ENCODE assay signal across 10 cellular contexts in the genomic region with DNA sequence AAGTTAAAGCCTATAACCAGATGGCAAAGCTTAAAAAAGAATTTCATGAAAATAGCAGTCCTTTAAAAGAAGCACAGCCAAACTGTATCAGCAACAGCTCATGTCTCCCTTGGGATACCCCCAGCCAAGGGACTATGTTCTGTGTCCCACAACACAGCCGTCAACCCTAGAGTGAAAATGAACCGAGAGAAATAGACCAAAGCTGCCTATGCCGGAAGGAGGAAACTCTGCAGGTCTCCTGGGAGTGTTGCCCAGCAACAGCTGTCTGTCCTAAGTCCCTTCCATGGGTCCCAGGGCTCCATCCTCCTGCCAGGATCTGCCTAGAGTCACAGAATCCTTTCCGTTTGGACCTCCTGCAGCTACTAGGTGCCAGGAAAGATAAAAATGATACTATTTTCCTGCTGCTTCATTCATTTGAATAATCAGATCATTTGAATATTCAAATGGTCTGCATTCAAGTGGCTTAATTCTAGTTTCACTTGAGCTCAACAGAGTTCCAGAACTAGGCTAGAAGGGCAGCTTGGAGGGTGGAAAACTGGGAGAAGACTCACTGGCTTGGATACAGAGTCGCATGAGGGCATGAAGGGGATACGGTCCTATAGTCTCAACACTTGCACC. TPM values are rescaled to one million over a fixed set of nuclear protein-coding genes. Genes with fewer than 3 reads are reported as not detected.
A peak's percentile ranks its signal among the peaks of the same experiment; 100 is the strongest.
DNase-seq lines count a peak whose midpoint lies in the region; ATAC-seq, FAIRE-seq and TF ChIP-seq lines count a peak whose summit lies in the region.
"Had no signal": no experiment of that assay in that cellular context is flagged by ENCODE, and none has a peak within 500 bp of the region (broad histone marks: within the 10 kb centered on the region; RNA-seq: fewer than 3 reads in every experiment).

No MANE protein-coding gene starts in this region.

- no peaks in the 10 kb centered on the region for H3K9me3 Mint-ChIP-seq in activated naive CD4-positive, alpha-beta T cell treated with anti-CD3 and anti-CD28 coated beads for 36 hours
- H3K9me3 Mint-ChIP-seq: brain had no signal

- H3F3A ChIP-seq in GM23248 (ENCODE audit: insufficient read depth): 0 out of 2 replicates have a peak, but pooled peaks cover 4% of the 10 kb centered on the region

- H3K27ac Mint-ChIP-seq in activated naive CD4-positive, alpha-beta T cell treated with anti-CD3 and anti-CD28 coated beads for 36 hours: no peak overlapping the region

- H3K4me1 ChIP-seq in heart left ventricle: peaks cover 0 to 51% (median 16%) of the 10 kb centered on the region in 12 donors
- H3K4me1 ChIP-seq in GM23248 (ENCODE audit: insufficient read depth): 0 out of 2 replicates have a peak, but pooled peaks cover 4% of the 10 kb centered on the region
- H3K4me1 ChIP-seq in tibial artery: peaks cover 0 to 14% (median 3%) of the 10 kb centered on the region in 4 donors
- no peaks in the 10 kb centered on the region for H3K4me1 ChIP-seq in mammary epithelial cell (ENCODE audit: insufficient read depth, low read length)

- dilution Hi-C loops in mammary epithelial cell (cut with HindIII; ENCODE audit: low sequenced_read_pairs): no loop called here

- in situ Hi-C loops in GM23248 (cut with MboI) (no loop called here), mammary epithelial cell (cut with MboI; ENCODE audit: low sequenced_read_pairs in 2 of 2) (no loop called here)

- FAIRE-seq in GM12891 (lab: Jason Lieb, UNC): peak; percentile 72

- H3K4me3 ChIP-seq in heart left ventricle (no peak overlapping the region), GM23248 (no peak overlapping the region), tibial artery (no peak overlapping the region), mammary epithelial cell (replicated peaks in 1 of 3; ENCODE audit: insufficient read depth in 1 of 3, low read depth in 2 of 3, low read length in 3 of 3) (no peak overlapping the region)
- H3K4me3 ChIP-seq: left lung had no signal

- H3K4me2 ChIP-seq in GM23248 (ENCODE audit: unreplicated experiment) (no peak overlapping the region), mammary epithelial cell (ENCODE audit: insufficient read depth, low read depth, low read length) (no peak overlapping the region)

- H3K9ac ChIP-seq in GM23248 (no peak overlapping the region), mammary epithelial cell (ENCODE audit: insufficient read depth, low read length) (no peak overlapping the region)

- DNase-seq in GM12891 (ENCODE audit: insufficient read length, low spot score) (no peak), GM20000 (ENCODE audit: low spot score) (peak; percentile 40), heart left ventricle (peak; percentile 62 to 78 (median 75)), GM23248 (no peak), tibial artery (no peak), mammary epithelial cell (no peak)
- DNase-seq in activated naive CD4-positive, alpha-beta T cell treated with anti-CD3 and anti-CD28 coated beads for 36 hours: no peak
- DNase-seq: left lung had no signal

- no peaks in the 10 kb centered on the region for H3K9me2 ChIP-seq in GM23248 (ENCODE audit: insufficient read depth)

- H4K20me1 ChIP-seq in GM23248 (ENCODE audit: insufficient read depth) (no peaks in the 10 kb centered on the region), mammary epithelial cell (ENCODE audit: insufficient read depth, low read length) (no peaks in the 10 kb centered on the region)

- H3K36me3 Mint-ChIP-seq in activated naive CD4-positive, alpha-beta T cell treated with anti-CD3 and anti-CD28 coated beads for 36 hours (ENCODE audit: low read depth): peaks cover 18% of the 10 kb centered on the region
- H3K36me3 Mint-ChIP-seq: brain had no signal

- ATAC-seq in HG03378 (IDR thresholded peaks at IDR 0.05; ENCODE audit: unreplicated experiment): peak; percentile 87
- peak in 3 of 4 donors; percentile 60 to 72 (median 61) for ATAC-seq in heart left ventricle
- ATAC-seq: left lung had no signal

- H3K27ac ChIP-seq in heart left ventricle: peak overlapping the region in 6 of 12 donors; percentile 9 to 69 (median 55)
- no peak overlapping the region for H3K27ac ChIP-seq in GM23248
- H3K27ac ChIP-seq in tibial artery: no peak overlapping the region
- no peak overlapping the region for H3K27ac ChIP-seq in mammary epithelial cell (ENCODE audit: insufficient read depth, low read depth, low read length)

- no peak overlapping the region for H3K4me3 Mint-ChIP-seq in activated naive CD4-positive, alpha-beta T cell treated with anti-CD3 and anti-CD28 coated beads for 36 hours
- H3K4me3 Mint-ChIP-seq: brain had no signal

- no peaks in the 10 kb centered on the region for H3K9me3 ChIP-seq in heart left ventricle
- H3K9me3 ChIP-seq in GM23248 (ENCODE audit: low read depth): no peaks in the 10 kb centered on the region
- H3K9me3 ChIP-seq in tibial artery: no peaks in the 10 kb centered on the region
- H3K9me3 ChIP-seq in mammary epithelial cell (replicated peaks; ENCODE audit: insufficient read depth, low read length): no peaks in the 10 kb centered on the region
- H3K9me3 ChIP-seq: left lung had no signal

- H2AFZ ChIP-seq in GM23248 (no peak overlapping the region), mammary epithelial cell (ENCODE audit: low read depth, low read length) (no peak overlapping the region)

- H3K4me1 Mint-ChIP-seq in activated naive CD4-positive, alpha-beta T cell treated with anti-CD3 and anti-CD28 coated beads for 36 hours (ENCODE audit: low read depth): peaks cover 39% of the 10 kb centered on the region

- WGBS in heart left ventricle, 4 donors: 51 to 61% (median 57%) methylated on average over 6 of the region's 6 CpGs
- WGBS in GM23248 (ENCODE audit: low coverage in 1 of 2, low lambda C conversion rate in 2 of 2, missing lambda C conversion rate in 2 of 2), 2 experiments: 76 to 77% methylated on average over 6 of the region's 6 CpGs
- 92% methylated on average over 6 of the region's 6 CpGs for WGBS in mammary epithelial cell (ENCODE audit: low coverage, missing lambda C conversion rate)

- intact Hi-C loops in heart left ventricle (cut with DNase I) (no loop called here), tibial artery (cut with DNase I; ENCODE audit: low total_unique reads) (no loop called here), mammary epithelial cell (cut with micrococcal nuclease) (no loop called here)
- intact Hi-C loops in activated naive CD4-positive, alpha-beta T cell treated with anti-CD3 and anti-CD28 coated beads for 36 hours (cut with micrococcal nuclease): no loop called here

- TF ChIP-seq CTCF in GM20000 (IDR thresholded peaks at IDR 0.05; ENCODE audit: extremely low read depth, missing control alignments) (no peak), heart left ventricle (IDR thresholded peaks at IDR 0.05) (no peak), tibial artery (IDR thresholded peaks at IDR 0.05) (no peak), mammary epithelial cell (conservative IDR thresholded peaks at IDR 0.05 in 1 of 2, IDR thresholded peaks at IDR 0.05 in 1 of 2; ENCODE audit: extremely low read depth in 1 of 2, insufficient read depth in 1 of 2, low read depth in 1 of 2, low read length in 2 of 2) (no peak)

- BruUV-seq in mammary epithelial cell (replicated peaks; lab: Mats Ljungman, UMichigan): no TSS peak

- TF ChIP-seq POLR2A in GM12891 (IDR thresholded peaks at IDR 0.05; ENCODE audit: low read depth, low read length) (no peak), heart left ventricle (IDR thresholded peaks at IDR 0.05) (no peak)

- H3K27me3 ChIP-seq in heart left ventricle (no peaks in the 10 kb centered on the region), GM23248 (replicated peaks; ENCODE audit: insufficient read depth) (no peaks in the 10 kb centered on the region), tibial artery (no peaks in the 10 kb centered on the region), mammary epithelial cell (ENCODE audit: insufficient read depth, low read length) (no peaks in the 10 kb centered on the region)
- H3K27me3 ChIP-seq: left lung had no signal

- H3K36me3 ChIP-seq in heart left ventricle: peaks cover 0 to 58% (median 29%) of the 10 kb centered on the region in 9 donors
- no peaks in the 10 kb centered on the region for H3K36me3 ChIP-seq in GM23248 (ENCODE audit: low read depth)
- peaks cover 25 to 44% (median 39%) of the 10 kb centered on the region in 3 donors for H3K36me3 ChIP-seq in tibial artery
- no peaks in the 10 kb centered on the region for H3K36me3 ChIP-seq in mammary epithelial cell (ENCODE audit: insufficient read depth, low read length)

- no peaks in the 10 kb centered on the region for H3K27me3 Mint-ChIP-seq in activated naive CD4-positive, alpha-beta T cell treated with anti-CD3 and anti-CD28 coated beads for 36 hours (ENCODE audit: low read depth)
- H3K27me3 Mint-ChIP-seq: brain had no signal

- CTCF ChIA-PET in activated naive CD4-positive, alpha-beta T cell treated with anti-CD3 and anti-CD28 coated beads for 36 hours (lab: Charles Lee): interaction anchor here (0.7 to 1.7 kb wide), 6 partner anchors 10 to 67 kb away, joined by 3 to 9 read pairs (median 4); no protein-coding TSS in a partner anchor
- CTCF ChIA-PET in mammary epithelial cell (lab: Charles Lee; ENCODE audit: low non-redundant PET): no interaction called here

- no peaks in the 10 kb centered on the region for H3K79me2 ChIP-seq in GM23248 (ENCODE audit: insufficient read depth)
- no peaks in the 10 kb centered on the region for H3K79me2 ChIP-seq in mammary epithelial cell (ENCODE audit: insufficient read depth, low read length)

TF ChIP-seq in GM12891, 5 proteins besides CTCF, POLR2A, EP300 and RAD21:
- TF ChIP-seq TAF1 (IDR thresholded peaks at IDR 0.05; ENCODE audit: low read depth, low read length) (no peak), POU2F2 (IDR thresholded peaks at IDR 0.05; ENCODE audit: low read depth, low read length) (peak; percentile 71; the same call in 1 of the 2 replicates), PAX5 (IDR thresholded peaks at IDR 0.05; ENCODE audit: insufficient read depth, low read length, severe bottlenecking) (no peak), POLR2AphosphoS5 (IDR thresholded peaks at IDR 0.05; ENCODE audit: low read depth, low read length) (no peak), SPI1 (IDR thresholded peaks at IDR 0.05; ENCODE audit: low read depth, low read length) (no peak)

RNA-seq across cellular contexts. Expression of a gene that starts 53.1 kb away (rescaled TPM):
- 3.1 TPM for polyA plus RNA-seq in GM12891 (2012; ENCODE audit: low read depth, missing spikeins)
- total RNA-seq in heart left ventricle (10 to 100 TPM in 2 of 9 donors, 1 to 10 TPM in 7; 2.2 to 27.9 (median 4.9) TPM), mammary epithelial cell (1 to 10 TPM; 1.4 to 3.0 TPM)
- polyA plus RNA-seq in heart left ventricle (1 to 10 TPM; 2.2 to 3.0 TPM), GM23248 (2016; fragmentation: Nextera tagmentation; extraction: Ambion mirVana) (2.7 and 5.2 TPM in 2 replicates), mammary epithelial cell (0.09 TPM)
- 6.6 and 10.3 TPM in 2 replicates for total RNA-seq in GM23248 (2014; rRNA removed; shearing (Covaris generic))
- total RNA-seq in activated naive CD4-positive, alpha-beta T cell treated with anti-CD3 and anti-CD28 coated beads for 36 hours: 10 to 100 TPM; 10.9 to 11.0 TPM
- polyA minus RNA-seq in mammary epithelial cell: not detected

Comparison
In these comparisons a context has a peak if more than half of its experiments do, and no peak if none do; other contexts are left out.
1. DNase-seq: peak in GM20000 (single experiment) and heart left ventricle (5 of 5); none in GM12891 (single experiment), GM23248 (single experiment), activated naive CD4-positive, alpha-beta T cell treated with anti-CD3 and anti-CD28 coated beads for 36 hours (single experiment), tibial artery (0 of 2) and mammary epithelial cell (single experiment).